29 cellular contexts compared by ENCODE assay signal in the genomic region with DNA sequence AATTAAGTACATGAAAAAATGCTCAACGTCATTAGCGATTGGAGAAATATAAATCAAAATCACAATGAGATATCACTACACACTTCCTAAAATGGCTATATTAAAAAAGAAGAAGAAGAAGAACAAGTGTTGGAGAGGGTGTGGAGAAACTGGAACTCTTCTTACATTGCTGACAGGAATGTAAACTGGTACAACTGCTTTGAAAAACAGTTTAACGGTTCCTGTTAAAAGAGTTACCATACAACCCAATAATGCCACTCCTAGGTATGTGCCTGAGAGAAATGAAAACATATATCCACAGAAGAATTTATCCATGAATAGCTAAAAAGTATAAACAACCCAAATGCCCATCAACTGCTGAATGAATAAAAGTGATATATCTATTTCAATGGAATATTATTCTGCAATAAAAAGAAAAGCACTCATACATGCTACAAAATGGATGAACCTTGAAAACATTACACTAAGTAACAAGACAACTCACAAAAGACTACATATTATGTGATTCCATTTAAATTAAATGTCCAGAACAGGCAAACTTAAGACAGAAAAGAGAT. TPM values are rescaled to one million over a fixed set of nuclear protein-coding genes. Genes with fewer than 3 reads are reported as not detected.
DNase-seq lines count a peak whose midpoint lies in the region; ATAC-seq, FAIRE-seq and TF ChIP-seq lines count a peak whose summit lies in the region.
"Had no signal": no experiment of that assay in that cellular context is flagged by ENCODE, and none has a peak within 500 bp of the region (broad histone marks: within the 10 kb centered on the region; RNA-seq: fewer than 3 reads in every experiment).

No MANE protein-coding gene starts in this region.

- no TSS peak for BruUV-seq in K562 (replicated peaks; lab: Mats Ljungman, UMichigan)

- peaks cover 46% of the 10 kb centered on the region for H3K36me3 ChIP-seq in CD4-positive, CD25-positive, alpha-beta regulatory T cell (ENCODE audit: control insufficient read depth, insufficient read depth, low read length)
- H3K36me3 ChIP-seq in HEK293 (ENCODE audit: control insufficient read depth in 2 of 2, insufficient read depth in 1 of 2, low read length in 2 of 2) (peaks cover 9 to 47% of the 10 kb centered on the region in 2 experiments; a peak in 2 of 3 replicates), K562 (ENCODE audit: control insufficient read depth, insufficient read depth, low read length) (peaks cover 54% of the 10 kb centered on the region), BE2C (peaks cover 8% of the 10 kb centered on the region)
- H3K36me3 ChIP-seq: thoracic aorta, uterus had no signal

- peak; percentile 51 for FAIRE-seq in K562 (lab: Jason Lieb, UNC)
- FAIRE-seq: GM18507, small intestine had no signal

- in situ Hi-C loops in K562 (cut with MboI) = no loop called here

- no peak overlapping the region for H3K4me2 ChIP-seq in K562 (ENCODE audit: insufficient read depth, low read length)
- H3K4me2 ChIP-seq: KMS-11 had no signal

- peaks cover 72 to 92% (median 84%) of the 10 kb centered on the region in 4 donors for H3K4me1 Mint-ChIP-seq in CD4-positive, CD25-positive, alpha-beta regulatory T cell
- peaks cover 54% of the 10 kb centered on the region for H3K4me1 Mint-ChIP-seq in neural crest cell

- intact Hi-C loops in K562 (cut with micrococcal nuclease) = no loop called here

- H3K9me3 ChIP-seq in CD4-positive, CD25-positive, alpha-beta regulatory T cell (ENCODE audit: control insufficient read depth in 2 of 2, low read length in 2 of 2) = no peaks in the 10 kb centered on the region
- H3K9me3 ChIP-seq in HEK293 (ENCODE audit: control insufficient read depth, insufficient read depth, low read depth, low read length) (no peaks in the 10 kb centered on the region), K562 (replicated peaks; ENCODE audit: control insufficient read depth, insufficient read depth, low read depth, low read length) (no peaks in the 10 kb centered on the region), BE2C (no peaks in the 10 kb centered on the region)
- H3K9me3 ChIP-seq: gastrocnemius medialis, SJSA1, thoracic aorta, uterus had no signal

- H2AFZ ChIP-seq in K562 (ENCODE audit: low read depth, low read length) = no peak overlapping the region
- H2AFZ ChIP-seq: parathyroid adenoma had no signal

- TF ChIP-seq EP300 in K562 (IDR thresholded peaks at IDR 0.05; ENCODE audit: low read length) = no peak

- H3K9ac ChIP-seq in K562 (ENCODE audit: insufficient read depth in 1 of 2, low read depth in 2 of 2, low read length in 2 of 2) = no peak overlapping the region
- H3K9ac ChIP-seq: KMS-11, parathyroid adenoma had no signal

- no peak for DNase-seq in CD4-positive, CD25-positive, alpha-beta regulatory T cell
- DNase-seq in K562 (ENCODE audit: extremely low read depth in 1 of 4, low spot score in 3 of 4) = no peak
- DNase-seq in neural crest cell (ENCODE audit: low read depth, low spot score) = no peak
- DNase-seq in BE2C = no peak
- no peak for DNase-seq in NK-92 (lab: John Stamatoyannopoulos, UW; ENCODE audit: unreplicated experiment)
- DNase-seq: activated CD4-positive, alpha-beta T cell treated with anti-CD3 and anti-CD28 coated beads, Interleukin-2, amount 10 ng/mL, durations not matched to agents 24 days and 14 days; activated gamma-delta T cell treated with Interleukin-2 at 50 U/mL for 16 hours; activated T-cell treated with anti-CD3 and anti-CD28 coated beads, Interleukin-2, amount 50 U/mL, for 1 hour; brain microvascular endothelial cell; C1 segment of cervical spinal cord; gastrocnemius medialis; GOT3; MM.1S; NCI-H1105 treated with DMSO at 0.1 percent for 48 hours; NCI-H187 treated with DMSO at 0.1 percent for 48 hours; NCI-H2171; NCI-H82; small intestine; stimulated activated naive CD8-positive, alpha-beta T cell treated with anti-CD3 and anti-CD28 coated beads, Interleukin-15, amount 100 ng/mL, for 72 hours; uterus had no signal

- POLR2A ChIA-PET in HEK293 (lab: Yijun Ruan, JAX) (no interaction called here), K562 (lab: Yijun Ruan, JAX) (no interaction called here)

- no peak for TF ChIP-seq RAD21 in K562 (CRISPR knock-in tag; conservative IDR thresholded peaks at IDR 0.05 in 1 of 2, IDR thresholded peaks at IDR 0.05 in 1 of 2)

- ATAC-seq in CD4-positive, CD25-positive, alpha-beta regulatory T cell (ENCODE audit: low read depth in 2 of 2) = no peak
- ATAC-seq in K562 = no peak
- ATAC-seq in HG02623 (IDR thresholded peaks at IDR 0.05; ENCODE audit: unreplicated experiment) = no peak
- ATAC-seq: gastrocnemius medialis; stimulated activated naive CD8-positive, alpha-beta T cell treated with anti-CD3 and anti-CD28 coated beads, Interleukin-15, amount 100 ng/mL, for 72 hours had no signal

- CTCF ChIA-PET in HEK293 (lab: Yijun Ruan, JAX) = no interaction called here
- CTCF ChIA-PET in K562 (lab: Yijun Ruan, JAX; ENCODE audit: low intra/inter-chr PET ratio) = no interaction called here

- WGBS in K562 (ENCODE audit: insufficient coverage, low coverage, missing lambda C conversion rate) = 75% methylated on average over 3 of the region's 3 CpGs

- H3K4me1 ChIP-seq in CD4-positive, CD25-positive, alpha-beta regulatory T cell (ENCODE audit: control insufficient read depth, insufficient read depth, low read length, poor library complexity, severe bottlenecking) = peaks cover 50% of the 10 kb centered on the region
- peaks cover 6% of the 10 kb centered on the region for H3K4me1 ChIP-seq in HEK293 (ENCODE audit: control insufficient read depth, insufficient read depth, low read length)
- H3K4me1 ChIP-seq in K562 (replicated peaks in 1 of 2; ENCODE audit: control insufficient read depth in 2 of 2, insufficient read depth in 2 of 2, low read length in 2 of 2) = peaks cover 0 to 3% of the 10 kb centered on the region in 2 experiments; a peak in 1 of 5 replicates
- H3K4me1 ChIP-seq in BE2C = peaks cover 6% of the 10 kb centered on the region
- H3K4me1 ChIP-seq: SJSA1 had no signal

- peaks cover 57% of the 10 kb centered on the region for H3K36me3 Mint-ChIP-seq in CD4-positive, CD25-positive, alpha-beta regulatory T cell
- peaks cover 50% of the 10 kb centered on the region for H3K36me3 Mint-ChIP-seq in neural crest cell (ENCODE audit: low read depth)

- TF ChIP-seq POLR2A in K562 (conservative IDR thresholded peaks at IDR 0.05) = no peak

- H3K9me1 ChIP-seq in K562 (ENCODE audit: control insufficient read depth, insufficient read depth, low read length) = no peaks in the 10 kb centered on the region

- H3K27me3 Mint-ChIP-seq in CD4-positive, CD25-positive, alpha-beta regulatory T cell = no peaks in the 10 kb centered on the region
- no peaks in the 10 kb centered on the region for H3K27me3 Mint-ChIP-seq in neural crest cell (ENCODE audit: low read depth)
- H3K27me3 Mint-ChIP-seq: activated CD4-positive, alpha-beta T cell treated with anti-CD3 and anti-CD28 coated beads, Interleukin-2, amount 10 ng/mL, durations not matched to agents 24 days and 14 days; stimulated activated naive CD8-positive, alpha-beta T cell treated with anti-CD3 and anti-CD28 coated beads, Interleukin-15, amount 100 ng/mL, for 72 hours had no signal

- peaks cover 0 to 1% (median 0%) of the 10 kb centered on the region in 7 donors for H3K9me3 Mint-ChIP-seq in CD4-positive, CD25-positive, alpha-beta regulatory T cell
- peaks cover 8% of the 10 kb centered on the region for H3K9me3 Mint-ChIP-seq in neural crest cell
- H3K9me3 Mint-ChIP-seq: stimulated activated naive CD8-positive, alpha-beta T cell treated with anti-CD3 and anti-CD28 coated beads, Interleukin-15, amount 100 ng/mL, for 72 hours had no signal

- H4K20me1 ChIP-seq in K562 (replicated peaks; ENCODE audit: control insufficient read depth, insufficient read depth, low read length) = no peaks in the 10 kb centered on the region

- no peak overlapping the region for H3K27ac ChIP-seq in CD4-positive, CD25-positive, alpha-beta regulatory T cell (ENCODE audit: insufficient read depth, low read length, poor library complexity, severe bottlenecking)
- H3K27ac ChIP-seq in HEK293 (ENCODE audit: extremely low read depth, low read depth, low read length) (no peak overlapping the region), K562 (ENCODE audit: extremely low read depth, low read depth, low read length) (no peak overlapping the region)
- H3K27ac ChIP-seq: brain microvascular endothelial cell, KMS-11, parathyroid adenoma, RWPE1, SJSA1, thoracic aorta, uterus had no signal

- TF ChIP-seq CTCF in HEK293 (tag by site-specific recombination; IDR thresholded peaks at IDR 0.05) (no peak), K562 (IDR thresholded peaks at IDR 0.05 in 2 of 3, conservative IDR thresholded peaks at IDR 0.05 in 1 of 3; ENCODE audit: insufficient read depth in 2 of 3, low read depth in 1 of 3, low read length in 3 of 3) (no peak), neural crest cell (conservative IDR thresholded peaks at IDR 0.05) (no peak), BE2C (IDR thresholded peaks at IDR 0.05; ENCODE audit: low read depth, low read length) (no peak)

- peak overlapping the region; percentile 9 for H3K4me3 ChIP-seq in CD4-positive, CD25-positive, alpha-beta regulatory T cell (ENCODE audit: low read depth, low read length)
- H3K4me3 ChIP-seq in HEK293 (ENCODE audit: low read depth, low read length) = no peak overlapping the region
- no peak overlapping the region for H3K4me3 ChIP-seq in K562
- no peak overlapping the region for H3K4me3 ChIP-seq in BE2C (ENCODE audit: low read depth, low read length)
- H3K4me3 ChIP-seq: gastrocnemius medialis, SJSA1, thoracic aorta, uterus had no signal

- peak overlapping the region in 1 of 3 donors; percentile 62 for H3K27ac Mint-ChIP-seq in CD4-positive, CD25-positive, alpha-beta regulatory T cell
- no peak overlapping the region for H3K27ac Mint-ChIP-seq in neural crest cell (ENCODE audit: unreplicated experiment)
- H3K27ac Mint-ChIP-seq: activated CD4-positive, alpha-beta T cell treated with anti-CD3 and anti-CD28 coated beads, Interleukin-2, amount 10 ng/mL, durations not matched to agents 24 days and 14 days; nephron; stimulated activated naive CD8-positive, alpha-beta T cell treated with anti-CD3 and anti-CD28 coated beads, Interleukin-15, amount 100 ng/mL, for 72 hours had no signal

- peaks cover 98% of the 10 kb centered on the region for H3K79me2 ChIP-seq in K562 (ENCODE audit: control insufficient read depth, insufficient read depth, low read length)

- H3K27me3 ChIP-seq in CD4-positive, CD25-positive, alpha-beta regulatory T cell (ENCODE audit: control insufficient read depth, insufficient read depth, low read length) = no peaks in the 10 kb centered on the region
- H3K27me3 ChIP-seq in K562 (ENCODE audit: control insufficient read depth in 2 of 2, insufficient read depth in 2 of 2, low read length in 2 of 2) (no peaks in the 10 kb centered on the region), BE2C (no peaks in the 10 kb centered on the region)
- H3K27me3 ChIP-seq: brain microvascular endothelial cell, gastrocnemius medialis, SJSA1, uterus had no signal

- H3K4me3 Mint-ChIP-seq in CD4-positive, CD25-positive, alpha-beta regulatory T cell = peak overlapping the region; percentile 22 to 72 (median 42)
- peak overlapping the region; percentile 5 for H3K4me3 Mint-ChIP-seq in neural crest cell
- H3K4me3 Mint-ChIP-seq: activated CD4-positive, alpha-beta T cell treated with anti-CD3 and anti-CD28 coated beads, Interleukin-2, amount 10 ng/mL, durations not matched to agents 24 days and 14 days; stimulated activated naive CD8-positive, alpha-beta T cell treated with anti-CD3 and anti-CD28 coated beads, Interleukin-15, amount 100 ng/mL, for 72 hours had no signal

RNA-seq across cellular contexts. Expression of gene FEM1C, which starts 9.0 kb away (rescaled TPM):
- total RNA-seq in CD4-positive, CD25-positive, alpha-beta regulatory T cell = 40.1 TPM
- polyA plus RNA-seq in CD4-positive, CD25-positive, alpha-beta regulatory T cell = 1 to 10 TPM in 3 of 4 donors, under 1 TPM in 1; 0.65 to 3.8 (median 3.1) TPM
- 5.6 and 16.4 TPM in 2 replicates for total RNA-seq in K562 (2011; cell fraction: chromatin; rRNA removed; ENCODE audit: low replicate concordance)
- 2.7 and 4.2 TPM in 2 replicates for total RNA-seq in K562 (2011; cell fraction: nucleolus; rRNA removed)
- 8.1 and 12.4 TPM in 2 replicates for total RNA-seq in K562 (2011; cell fraction: nucleoplasm; rRNA removed)
- total RNA-seq in K562 (2014; rRNA removed) = 3.6 and 3.8 TPM in 2 replicates
- total RNA-seq in K562 (2014; rRNA removed; fragmentation: Illumina TruSeq; extraction: Trizol) = 4.3 and 5.2 TPM in 2 replicates
- total RNA-seq in K562 (2015; rRNA removed; fragmentation: Illumina TruSeq; extraction: Trizol) = 5.0 TPM in 2 replicates
- 5.1 and 6.0 TPM in 2 replicates for total RNA-seq in K562 (2021)
- polyA plus RNA-seq in K562 (2011; rRNA removed) = 9.3 and 9.7 TPM in 2 replicates
- polyA plus RNA-seq in K562 (2011; cell fraction: cytosol; rRNA removed) = 1.9 and 5.3 TPM in 2 replicates
- polyA plus RNA-seq in K562 (2011; cell fraction: nucleus; rRNA removed) = 3.5 and 5.3 TPM in 2 replicates
- 2.8 and 3.1 TPM in 2 replicates for polyA plus RNA-seq in K562 (2012)
- polyA plus RNA-seq in K562 (2014; fragmentation: Illumina TruSeq; extraction: Trizol) = 4.7 and 5.1 TPM in 2 replicates
- 1 to 10 TPM; 1.4 to 3.9 TPM for polyA plus RNA-seq in K562 (2014; fragmentation: Nextera tagmentation; extraction: Ambion mirVana)
- polyA plus RNA-seq in K562 (2014; rRNA removed) = 3.2 and 3.5 TPM in 2 replicates
- 17.1 and 23.3 TPM in 2 replicates for polyA minus RNA-seq in K562 (2011; rRNA and poly(A)+ RNA removed)
- 4.6 and 5.3 TPM in 2 replicates for polyA minus RNA-seq in K562 (2011; cell fraction: cytosol; rRNA and poly(A)+ RNA removed)
- polyA minus RNA-seq in K562 (2011; cell fraction: nucleus; rRNA and poly(A)+ RNA removed) = 5.1 and 11.6 TPM in 2 replicates
- total RNA-seq in neural crest cell = 16.3 and 17.6 TPM in 2 replicates
- polyA plus RNA-seq in BE2C (2012; ENCODE audit: insufficient read depth, insufficient read length, low read depth) = 4.8 TPM
